In genomic region chr12:63294327-63294632, GRCh38 we compare ENCODE assay signal across 9 cellular contexts.
DNase-seq lines count a peak whose midpoint lies in the region; ATAC-seq, FAIRE-seq and TF ChIP-seq lines count a peak whose summit lies in the region.
"Had no signal": no experiment of that assay in that cellular context is flagged by ENCODE, and none has a peak within 500 bp of the region (broad histone marks: within the 10 kb centered on the region; RNA-seq: fewer than 3 reads in every experiment).

No MANE protein-coding gene starts in this region.

- RAD21 ChIA-PET in GM12878 (lab: Charles Lee; ENCODE audit: unreplicated experiment), result no interaction called here

- in situ Hi-C loops in GM12878 (cut with MboI), result no loop called here

- H3K9me3 ChIP-seq in GM12878 (replicated peaks; ENCODE audit: control insufficient read depth, insufficient read depth, low read length) (no peaks in the 10 kb centered on the region), suprapubic skin (no peaks in the 10 kb centered on the region)

- H3K79me2 ChIP-seq in GM12878 (ENCODE audit: control insufficient read depth, insufficient read depth, low read length), result no peaks in the 10 kb centered on the region

- POLR2A ChIA-PET in GM12878 (lab: Charles Lee), result no interaction called here

- BruUV-seq in GM12878 (replicated peaks; lab: Mats Ljungman, UMichigan), result no TSS peak

- no peak overlapping the region for H2AFZ ChIP-seq in GM12878 (ENCODE audit: control insufficient read depth, low read depth, low read length)

- no peaks in the 10 kb centered on the region for H4K20me1 ChIP-seq in GM12878 (ENCODE audit: control insufficient read depth, insufficient read depth)

- H3K36me3 ChIP-seq in GM12878 (ENCODE audit: control insufficient read depth in 2 of 2, insufficient read depth in 2 of 2, low read length in 1 of 2), result no peaks in the 10 kb centered on the region
- no peaks in the 10 kb centered on the region for H3K36me3 ChIP-seq in suprapubic skin

- DNase-seq in GM12878 (ENCODE audit: low read depth, low spot score) (no peak), renal cortical epithelial cell (ENCODE audit: low read depth) (peak; percentile 100), suprapubic skin (ENCODE audit: low spot score in 2 of 2) (no peak), DMS79 treated with DMSO at 0.1 percent for 48 hours (lab: John Stamatoyannopoulos, UW) (no peak)
- DNase-seq in activated naive CD4-positive, alpha-beta T cell (lab: John Stamatoyannopoulos, UW), result no peak
- DNase-seq: left cardiac atrium had no signal

- no peak for TF ChIP-seq CTCF in GM12878 (IDR thresholded peaks at IDR 0.05 in 2 of 3, conservative IDR thresholded peaks at IDR 0.05 in 1 of 3; ENCODE audit: control insufficient read depth in 2 of 3, extremely low read depth in 1 of 3, insufficient read depth in 1 of 3, low read depth in 3 of 3, low read length in 3 of 3)
- no peak for TF ChIP-seq CTCF in suprapubic skin (IDR thresholded peaks at IDR 0.05)

- no peak for TF ChIP-seq EP300 in GM12878 (IDR thresholded peaks at IDR 0.05; ENCODE audit: borderline replicate concordance in 1 of 2, control insufficient read depth in 1 of 2, low read depth in 2 of 2, low read length in 2 of 2)
- TF ChIP-seq EP300 in suprapubic skin (IDR thresholded peaks at IDR 0.05), result no peak

- no peak for FAIRE-seq in GM12878 (lab: Jason Lieb, UNC)

- WGBS in GM12878 (ENCODE audit: insufficient coverage, insufficient replicate concordance, low lambda C conversion rate, missing lambda C conversion rate), result 0% methylated on average over 1 of the region's 1 CpG
- WGBS in suprapubic skin, result 47% methylated on average over 1 of the region's 1 CpG

- H3K27ac ChIP-seq in GM12878 (ENCODE audit: control insufficient read depth, insufficient read depth), result no peak overlapping the region
- no peak overlapping the region for H3K27ac ChIP-seq in suprapubic skin

- no peak overlapping the region for H3K4me2 ChIP-seq in GM12878 (ENCODE audit: control insufficient read depth, insufficient read depth)

- no peak overlapping the region for H3K4me3 ChIP-seq in GM12878
- H3K4me3 ChIP-seq in suprapubic skin, result no peak overlapping the region

- no peak for TF ChIP-seq RAD21 in GM12878 (IDR thresholded peaks at IDR 0.05; ENCODE audit: insufficient read depth, low read depth, low read length)

- peak; percentile 86 for ATAC-seq in GM19043 (IDR thresholded peaks at IDR 0.05; ENCODE audit: low read depth, unreplicated experiment)
- ATAC-seq in HG03378 (IDR thresholded peaks at IDR 0.05; ENCODE audit: unreplicated experiment), result peak; percentile 94
- ATAC-seq in GM12878, result peak; percentile 80
- no peak for ATAC-seq in HG02642 (IDR thresholded peaks at IDR 0.05; ENCODE audit: poor library complexity, unreplicated experiment)

- H3K27me3 ChIP-seq in GM12878 (replicated peaks in 1 of 2; ENCODE audit: control insufficient read depth in 2 of 2, insufficient read depth in 2 of 2, low read length in 1 of 2) (no peaks in the 10 kb centered on the region), suprapubic skin (no peaks in the 10 kb centered on the region)

- CTCF ChIA-PET in GM12878 (lab: Yijun Ruan, JAX), result no interaction called here

- SMC1A ChIA-PET in GM12878 (lab: Charles Lee; ENCODE audit: uncharacterized antibody, unreplicated experiment), result no interaction called here

- TF ChIP-seq POLR2A in GM12878 (IDR thresholded peaks at IDR 0.05; ENCODE audit: low read depth, low read length) (no peak), suprapubic skin (IDR thresholded peaks at IDR 0.05) (no peak)

- H3K9ac ChIP-seq in GM12878 (ENCODE audit: control insufficient read depth, insufficient read depth, low read length), result no peak overlapping the region

- intact Hi-C loops in GM12878 (cut with micrococcal nuclease; ENCODE audit: unreplicated experiment), result no loop called here

- no peaks in the 10 kb centered on the region for H3K4me1 ChIP-seq in GM12878 (ENCODE audit: control insufficient read depth, insufficient read depth, low read length)
- no peaks in the 10 kb centered on the region for H3K4me1 ChIP-seq in suprapubic skin

TF ChIP-seq in GM12878, 131 proteins besides CTCF, POLR2A, EP300 and RAD21:
- no peak for TF ChIP-seq TCF12 (IDR thresholded peaks at IDR 0.05; ENCODE audit: low read depth, low read length)
- no peak for TF ChIP-seq POLR2AphosphoS5 (IDR thresholded peaks at IDR 0.05; ENCODE audit: low read length)
- TF ChIP-seq, protein P1, sequence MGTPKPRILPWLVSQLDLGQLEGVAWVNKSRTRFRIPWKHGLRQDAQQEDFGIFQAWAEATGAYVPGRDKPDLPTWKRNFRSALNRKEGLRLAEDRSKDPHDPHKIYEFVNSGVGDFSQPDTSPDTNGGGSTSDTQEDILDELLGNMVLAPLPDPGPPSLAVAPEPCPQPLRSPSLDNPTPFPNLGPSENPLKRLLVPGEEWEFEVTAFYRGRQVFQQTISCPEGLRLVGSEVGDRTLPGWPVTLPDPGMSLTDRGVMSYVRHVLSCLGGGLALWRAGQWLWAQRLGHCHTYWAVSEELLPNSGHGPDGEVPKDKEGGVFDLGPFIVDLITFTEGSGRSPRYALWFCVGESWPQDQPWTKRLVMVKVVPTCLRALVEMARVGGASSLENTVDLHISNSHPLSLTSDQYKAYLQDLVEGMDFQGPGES (IDR thresholded peaks at IDR 0.05), result no peak
- no peak for TF ChIP-seq NR2C2 (IDR thresholded peaks at IDR 0.05; ENCODE audit: borderline replicate concordance, control insufficient read depth, insufficient read length, low read depth)
- no peak for TF ChIP-seq ZBED1 (IDR thresholded peaks at IDR 0.05; ENCODE audit: borderline replicate concordance)
- TF ChIP-seq ZBTB4 (CRISPR knock-in tag; IDR thresholded peaks at IDR 0.05), result no peak
- TF ChIP-seq NFIC (IDR thresholded peaks at IDR 0.05; ENCODE audit: low read depth, low read length), result no peak
- no peak for TF ChIP-seq SMC3 (IDR thresholded peaks at IDR 0.05; ENCODE audit: borderline replicate concordance, low read length)
- TF ChIP-seq, protein P2, sequence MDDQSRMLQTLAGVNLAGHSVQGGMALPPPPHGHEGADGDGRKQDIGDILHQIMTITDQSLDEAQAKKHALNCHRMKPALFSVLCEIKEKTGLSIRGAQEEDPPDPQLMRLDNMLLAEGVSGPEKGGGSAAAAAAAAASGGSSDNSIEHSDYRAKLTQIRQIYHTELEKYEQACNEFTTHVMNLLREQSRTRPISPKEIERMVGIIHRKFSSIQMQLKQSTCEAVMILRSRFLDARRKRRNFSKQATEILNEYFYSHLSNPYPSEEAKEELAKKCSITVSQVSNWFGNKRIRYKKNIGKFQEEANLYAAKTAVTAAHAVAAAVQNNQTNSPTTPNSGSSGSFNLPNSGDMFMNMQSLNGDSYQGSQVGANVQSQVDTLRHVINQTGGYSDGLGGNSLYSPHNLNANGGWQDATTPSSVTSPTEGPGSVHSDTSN (IDR thresholded peaks at IDR 0.05; ENCODE audit: insufficient replicate concordance, low read depth, low read length), result no peak
TF ChIP-seq in GM12878: peak in this region for 0.
